Comparison of ENCODE assay signal across 9 cellular contexts in the genomic region with DNA sequence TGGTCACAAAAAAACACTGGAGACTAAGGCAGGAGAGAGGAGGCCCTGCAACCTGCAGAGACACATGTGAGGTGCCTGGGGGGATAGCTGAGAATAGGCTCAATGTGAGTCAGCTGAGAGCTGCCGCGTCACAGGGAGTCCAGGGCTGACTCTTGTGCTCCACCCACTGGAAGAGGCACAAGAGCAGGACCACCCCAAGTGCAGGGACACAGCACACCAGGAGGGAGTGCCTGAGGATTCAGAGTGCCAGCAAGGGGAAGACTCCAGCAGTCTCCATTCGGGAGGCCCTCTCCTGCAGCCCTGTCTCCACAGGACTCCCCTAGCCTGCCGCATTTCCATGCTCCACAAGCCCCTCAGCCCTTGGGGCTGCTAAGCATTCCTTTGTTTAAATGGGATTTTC.
DNase-seq lines count a peak whose midpoint lies in the region; ATAC-seq, FAIRE-seq and TF ChIP-seq lines count a peak whose summit lies in the region.
"Had no signal": no experiment of that assay in that cellular context is flagged by ENCODE, and none has a peak within 500 bp of the region (broad histone marks: within the 10 kb centered on the region; RNA-seq: fewer than 3 reads in every experiment).

No MANE protein-coding gene starts in this region.

- 72% methylated on average over 4 of the region's 4 CpGs for WGBS in GM12878 (ENCODE audit: insufficient coverage, insufficient replicate concordance, low lambda C conversion rate, missing lambda C conversion rate)

- FAIRE-seq in GM12878 (lab: Jason Lieb, UNC) = no peak

- TF ChIP-seq EP300 in GM12878 (IDR thresholded peaks at IDR 0.05; ENCODE audit: borderline replicate concordance in 1 of 2, control insufficient read depth in 1 of 2, low read depth in 2 of 2, low read length in 2 of 2) = no peak

- peak; percentile 59; the same call in 2 of the 3 replicates for ATAC-seq in GM12878
- peak; percentile 24 for ATAC-seq in naive thymus-derived CD4-positive, alpha-beta T cell
- no peak for ATAC-seq in GM21381 (IDR thresholded peaks at IDR 0.05; ENCODE audit: unreplicated experiment)
- ATAC-seq in HG02763 (IDR thresholded peaks at IDR 0.05; ENCODE audit: unreplicated experiment) = no peak
- no peak for ATAC-seq in HG03432 (IDR thresholded peaks at IDR 0.05; ENCODE audit: unreplicated experiment)

- SMC1A ChIA-PET in GM12878 (lab: Charles Lee; ENCODE audit: uncharacterized antibody, unreplicated experiment) = interaction anchor here (0.6 to 1.8 kb wide), 8 partner anchors 12 to 142 kb away, joined by 3 to 6 read pairs (median 3); no protein-coding TSS in a partner anchor

- H3K4me3 Mint-ChIP-seq in naive thymus-derived CD4-positive, alpha-beta T cell = no peak overlapping the region

- CTCF ChIA-PET in GM12878 (lab: Yijun Ruan, JAX) = interaction anchor here (0.8 to 1.3 kb wide), 3 partner anchors 10 to 382 kb away, joined by 3 to 4 read pairs (median 4); no protein-coding TSS in a partner anchor
- CTCF ChIA-PET in naive thymus-derived CD4-positive, alpha-beta T cell (lab: Charles Lee) = interaction anchor here (0.6 to 0.7 kb wide), 2 partner anchors 110 to 160 kb away, joined by 3 read pairs; a partner anchor contains a TSS

- H3K27me3 Mint-ChIP-seq in naive thymus-derived CD4-positive, alpha-beta T cell = no peaks in the 10 kb centered on the region

- H3K79me2 ChIP-seq in GM12878 (ENCODE audit: control insufficient read depth, insufficient read depth, low read length) = no peaks in the 10 kb centered on the region

- no peaks in the 10 kb centered on the region for H3K4me1 ChIP-seq in GM12878 (ENCODE audit: control insufficient read depth, insufficient read depth, low read length)
- H3K4me1 ChIP-seq in naive thymus-derived CD4-positive, alpha-beta T cell (ENCODE audit: control insufficient read depth in 2 of 2, insufficient read depth in 2 of 2, low read length in 2 of 2) = peaks cover 4 to 13% of the 10 kb centered on the region in 2 donors

- no peak overlapping the region for H3K27ac ChIP-seq in GM12878 (ENCODE audit: control insufficient read depth, insufficient read depth)
- H3K27ac ChIP-seq in naive thymus-derived CD4-positive, alpha-beta T cell (ENCODE audit: low read depth, low read length) = no peak overlapping the region

- no peak overlapping the region for H3K4me2 ChIP-seq in GM12878 (ENCODE audit: control insufficient read depth, insufficient read depth)

- H3K36me3 ChIP-seq in GM12878 (ENCODE audit: control insufficient read depth in 2 of 2, insufficient read depth in 2 of 2, low read length in 1 of 2) = peaks cover 0 to 4% of the 10 kb centered on the region in 2 experiments
- H3K36me3 ChIP-seq in naive thymus-derived CD4-positive, alpha-beta T cell (ENCODE audit: control insufficient read depth in 2 of 3, insufficient read depth in 3 of 3, low read length in 3 of 3) = peaks cover 0 to 17% (median 7%) of the 10 kb centered on the region in 3 experiments

- POLR2A ChIA-PET in GM12878 (lab: Charles Lee) = no interaction called here
- POLR2A ChIA-PET in naive thymus-derived CD4-positive, alpha-beta T cell (lab: Charles Lee) = no interaction called here

- H3K4me3 ChIP-seq in GM12878 = no peak overlapping the region
- H3K4me3 ChIP-seq in naive thymus-derived CD4-positive, alpha-beta T cell (ENCODE audit: low read length) = no peak overlapping the region
- H3K4me3 ChIP-seq: lung had no signal

- no peak for TF ChIP-seq POLR2A in GM12878 (IDR thresholded peaks at IDR 0.05; ENCODE audit: low read depth, low read length)

- H3K27ac Mint-ChIP-seq in naive thymus-derived CD4-positive, alpha-beta T cell = peak overlapping the region in 2 of 9 donors; percentile 7 to 22

- H4K20me1 ChIP-seq in GM12878 (ENCODE audit: control insufficient read depth, insufficient read depth) = no peaks in the 10 kb centered on the region

- no peak overlapping the region for H3K9ac ChIP-seq in GM12878 (ENCODE audit: control insufficient read depth, insufficient read depth, low read length)

- BruUV-seq in GM12878 (replicated peaks; lab: Mats Ljungman, UMichigan) = no TSS peak

- H3K4me1 Mint-ChIP-seq in naive thymus-derived CD4-positive, alpha-beta T cell = peaks cover 5 to 48% (median 12%) of the 10 kb centered on the region in 7 donors

- H3K36me3 Mint-ChIP-seq in naive thymus-derived CD4-positive, alpha-beta T cell = peaks cover 9 to 42% (median 13%) of the 10 kb centered on the region in 5 donors

- no peak overlapping the region for H2AFZ ChIP-seq in GM12878 (ENCODE audit: control insufficient read depth, low read depth, low read length)

- TF ChIP-seq CTCF in GM12878 (IDR thresholded peaks at IDR 0.05 in 2 of 3, conservative IDR thresholded peaks at IDR 0.05 in 1 of 3; ENCODE audit: control insufficient read depth in 2 of 3, extremely low read depth in 1 of 3, insufficient read depth in 1 of 3, low read depth in 3 of 3, low read length in 3 of 3) = peak; percentile 18 to 42 (median 22); a peak in 3 of 6 replicates

- TF ChIP-seq RAD21 in GM12878 (IDR thresholded peaks at IDR 0.05; ENCODE audit: insufficient read depth, low read depth, low read length) = peak; percentile 53

- DNase-seq in DMS114 treated with DMSO at 0.1 percent for 48 hours (lab: John Stamatoyannopoulos, UW; ENCODE audit: unreplicated experiment) = peak; percentile 24
- DNase-seq in M059J (ENCODE audit: low read depth) = peak; percentile 57
- DNase-seq in GM12878 (ENCODE audit: low read depth, low spot score) = no peak
- no peak for DNase-seq in naive thymus-derived CD4-positive, alpha-beta T cell
- no peak for DNase-seq in NCI-H510A (lab: John Stamatoyannopoulos, UW)

- intact Hi-C loops in GM12878 (cut with micrococcal nuclease; ENCODE audit: unreplicated experiment) = no loop called here
- intact Hi-C loops in naive thymus-derived CD4-positive, alpha-beta T cell (cut with micrococcal nuclease) = loop anchor here in 1 of 2 donors (2.0 kb wide), 1 partner anchor 163 kb away; no protein-coding TSS in a partner anchor

- H3K9me3 Mint-ChIP-seq in naive thymus-derived CD4-positive, alpha-beta T cell = peaks cover 0 to 4% (median 0%) of the 10 kb centered on the region in 11 donors

- no peaks in the 10 kb centered on the region for H3K27me3 ChIP-seq in GM12878 (replicated peaks in 1 of 2; ENCODE audit: control insufficient read depth in 2 of 2, insufficient read depth in 2 of 2, low read length in 1 of 2)
- H3K27me3 ChIP-seq in naive thymus-derived CD4-positive, alpha-beta T cell (ENCODE audit: control insufficient read depth in 2 of 2, insufficient read depth in 2 of 2, low read length in 2 of 2) = no peaks in the 10 kb centered on the region

- no peaks in the 10 kb centered on the region for H3K9me3 ChIP-seq in GM12878 (replicated peaks; ENCODE audit: control insufficient read depth, insufficient read depth, low read length)
- no peaks in the 10 kb centered on the region for H3K9me3 ChIP-seq in naive thymus-derived CD4-positive, alpha-beta T cell (ENCODE audit: control insufficient read depth in 2 of 3, low read length in 3 of 3)

- RAD21 ChIA-PET in GM12878 (lab: Charles Lee; ENCODE audit: unreplicated experiment) = interaction anchor here (0.5 to 1.6 kb wide), 4 partner anchors 9 to 148 kb away, joined by 3 read pairs; no protein-coding TSS in a partner anchor

- in situ Hi-C loops in GM12878 (cut with MboI) = no loop called here

TF ChIP-seq in GM12878, 131 proteins besides CTCF, POLR2A, EP300 and RAD21:
- 0 out of 2 replicates have a peak, but pooled peaks have one; percentile 22 for TF ChIP-seq CREM (IDR thresholded peaks at IDR 0.05; ENCODE audit: low read depth)
- TF ChIP-seq, protein P1, sequence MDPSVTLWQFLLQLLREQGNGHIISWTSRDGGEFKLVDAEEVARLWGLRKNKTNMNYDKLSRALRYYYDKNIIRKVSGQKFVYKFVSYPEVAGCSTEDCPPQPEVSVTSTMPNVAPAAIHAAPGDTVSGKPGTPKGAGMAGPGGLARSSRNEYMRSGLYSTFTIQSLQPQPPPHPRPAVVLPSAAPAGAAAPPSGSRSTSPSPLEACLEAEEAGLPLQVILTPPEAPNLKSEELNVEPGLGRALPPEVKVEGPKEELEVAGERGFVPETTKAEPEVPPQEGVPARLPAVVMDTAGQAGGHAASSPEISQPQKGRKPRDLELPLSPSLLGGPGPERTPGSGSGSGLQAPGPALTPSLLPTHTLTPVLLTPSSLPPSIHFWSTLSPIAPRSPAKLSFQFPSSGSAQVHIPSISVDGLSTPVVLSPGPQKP (IDR thresholded peaks at IDR 0.05; ENCODE audit: low read depth, low read length) = no peak
- TF ChIP-seq SMC3 (IDR thresholded peaks at IDR 0.05; ENCODE audit: borderline replicate concordance, low read length) = peak; percentile 15; the same call in 1 of the 2 replicates

Comparison
In these comparisons a context has a peak if more than half of its experiments do, and no peak if none do; other contexts are left out.
1. DNase-seq: peak in DMS114 treated with DMSO at 0.1 percent for 48 hours (single experiment) and M059J (single experiment); none in GM12878 (single experiment), naive thymus-derived CD4-positive, alpha-beta T cell (0 of 9) and NCI-H510A (single experiment).
2. ATAC-seq: peak in GM12878 (single experiment) and naive thymus-derived CD4-positive, alpha-beta T cell (single experiment); none in GM21381 (single experiment), HG02763 (single experiment) and HG03432 (single experiment).